In genomic region chr10:115093286-115093775, GRCh38 we compare ENCODE assay signal across 9 cellular contexts. TPM values are rescaled to one million over a fixed set of nuclear protein-coding genes. Genes with fewer than 3 reads are reported as not detected.
A peak's percentile ranks its signal among the peaks of the same experiment; 100 is the strongest.
DNase-seq lines count a peak whose midpoint lies in the region; ATAC-seq and TF ChIP-seq lines count a peak whose summit lies in the region.
"Had no signal": no experiment of that assay in that cellular context is flagged by ENCODE, and none has a peak within 500 bp of the region (broad histone marks: within the 10 kb centered on the region; RNA-seq: fewer than 3 reads in every experiment).

Gene ATRNL1, plus strand, starts transcription at chr10:115093365. Its CDS starts 386 bp downstream, at chr10:115093751.

- peaks cover 40% of the 10 kb centered on the region for H3K27me3 ChIP-seq in IMR-90 (ENCODE audit: control insufficient read depth, insufficient read depth, low read length)
- peaks cover 45% of the 10 kb centered on the region for H3K27me3 ChIP-seq in osteoblast (ENCODE audit: insufficient read depth, low read length)

- no peaks in the 10 kb centered on the region for H3K79me1 ChIP-seq in IMR-90 (ENCODE audit: low read depth in 1 of 2, low read length in 2 of 2)

- no peak within 1 kb of the TSS for H2AK9ac ChIP-seq in IMR-90 (replicated peaks; ENCODE audit: low read depth, low read length, poor library complexity)

- H3K4me1 Mint-ChIP-seq in activated CD8-positive, alpha-beta T cell treated with anti-CD3 and anti-CD28 coated beads, Interleukin-2, amount 10 ng/mL, durations not matched to agents 7 days and 5 days (ENCODE audit: low read depth): peaks cover 7% of the 10 kb centered on the region

- no peak within 1 kb of the TSS for H3K27ac Mint-ChIP-seq in activated CD8-positive, alpha-beta T cell treated with anti-CD3 and anti-CD28 coated beads, Interleukin-2, amount 10 ng/mL, durations not matched to agents 7 days and 5 days

- no peak within 1 kb of the TSS for H3K18ac ChIP-seq in IMR-90 (ENCODE audit: low read depth, low read length)

- H3K9me3 Mint-ChIP-seq in activated CD8-positive, alpha-beta T cell treated with anti-CD3 and anti-CD28 coated beads, Interleukin-2, amount 10 ng/mL, durations not matched to agents 7 days and 5 days (ENCODE audit: insufficient read depth): no peaks in the 10 kb centered on the region

- H2BK120ac ChIP-seq in IMR-90 (ENCODE audit: low read depth, low read length): no peak within 1 kb of the TSS

- no peak within 1 kb of the TSS for H4K91ac ChIP-seq in IMR-90 (ENCODE audit: insufficient read depth, low read depth, low read length)

- BruUV-seq in IMR-90 (replicated peaks; lab: Mats Ljungman, UMichigan): no TSS peak
- BruUV-seq in OCI-LY7 (replicated peaks; lab: Mats Ljungman, UMichigan): no TSS peak

- no peak within 1 kb of the TSS for H3K23ac ChIP-seq in IMR-90 (ENCODE audit: low read depth, low read length)

- H3K4me3 ChIP-seq in IMR-90 (ENCODE audit: insufficient read depth, low read depth, low read length): peak within 1 kb of the TSS; percentile 64
- peak within 1 kb of the TSS; percentile 66 for H3K4me3 ChIP-seq in osteoblast (ENCODE audit: insufficient read depth, low read length)
- no peak within 1 kb of the TSS for H3K4me3 ChIP-seq in OCI-LY7 (ENCODE audit: low read depth, low read length, poor library complexity, severe bottlenecking)

- H3K79me2 ChIP-seq in osteoblast (ENCODE audit: insufficient read depth, low read length): no peaks in the 10 kb centered on the region
- no peaks in the 10 kb centered on the region for H3K79me2 ChIP-seq in OCI-LY7 (ENCODE audit: insufficient read depth, low read depth, low read length)

- H3K4me2 ChIP-seq in IMR-90 (ENCODE audit: low read depth, low read length) (peak within 1 kb of the TSS; percentile 98), osteoblast (ENCODE audit: insufficient read depth, low read length) (peak within 1 kb of the TSS; percentile 80), OCI-LY7 (ENCODE audit: low read length) (no peak within 1 kb of the TSS)

- WGBS in IMR-90 (ENCODE audit: extremely low coverage in 2 of 2, insufficient read length in 1 of 2), 2 experiments: 0% methylated on average over 2 of the region's 70 CpGs; no CpG with 5 or more reads in 1 of the 2 experiments

- H2AK5ac ChIP-seq in IMR-90 (ENCODE audit: low read depth, low read length): no peak within 1 kb of the TSS

- H3K36me3 ChIP-seq in IMR-90 (ENCODE audit: control insufficient read depth, insufficient read depth, low read length) (no peaks in the 10 kb centered on the region), osteoblast (ENCODE audit: insufficient read depth, low read length) (no peaks in the 10 kb centered on the region), OCI-LY7 (ENCODE audit: insufficient read depth, low read length) (no peaks in the 10 kb centered on the region)

- H2AFZ ChIP-seq in IMR-90 (replicated peaks; ENCODE audit: low read length, poor library complexity) (peak within 1 kb of the TSS; percentile 93), osteoblast (ENCODE audit: low read length) (peak within 1 kb of the TSS; percentile 76), OCI-LY7 (ENCODE audit: low read length) (no peak within 1 kb of the TSS)

- TF ChIP-seq CTCF in IMR-90 (conservative IDR thresholded peaks at IDR 0.05; ENCODE audit: low read depth, low read length) (no peak), osteoblast (IDR thresholded peaks at IDR 0.05; ENCODE audit: extremely low read depth, low read depth, low read length) (no peak), OCI-LY7 (conservative IDR thresholded peaks at IDR 0.05; ENCODE audit: low read length) (no peak)

- no peak within 1 kb of the TSS for H2BK5ac ChIP-seq in IMR-90 (ENCODE audit: low read depth, low read length, poor library complexity, severe bottlenecking)

- H3K9ac ChIP-seq in IMR-90 (ENCODE audit: low read depth, low read length): no peak within 1 kb of the TSS

- H3K9me2 ChIP-seq in OCI-LY7 (ENCODE audit: insufficient read depth, low read length): no peaks in the 10 kb centered on the region

- no peak within 1 kb of the TSS for H4K8ac ChIP-seq in IMR-90 (ENCODE audit: low read depth in 2 of 2, low read length in 2 of 2)

- H3K4me3 Mint-ChIP-seq in activated CD8-positive, alpha-beta T cell treated with anti-CD3 and anti-CD28 coated beads, Interleukin-2, amount 10 ng/mL, durations not matched to agents 7 days and 5 days: peak within 1 kb of the TSS; percentile 61

- in situ Hi-C loops in IMR-90 (cut with MboI; ENCODE audit: low sequenced_read_pairs): no loop called here

- ATAC-seq in GM21723 (IDR thresholded peaks at IDR 0.05; ENCODE audit: unreplicated experiment) (peak; percentile 74), IMR-90 (ENCODE audit: low read depth) (peak; percentile 69)
- peak; percentile 82 for ATAC-seq in activated CD8-positive, alpha-beta T cell treated with anti-CD3 and anti-CD28 coated beads, Interleukin-2, amount 10 ng/mL, durations not matched to agents 7 days and 5 days

- intact Hi-C loops in IMR-90 (cut with micrococcal nuclease) (loop anchor here (2.0 to 5.0 kb wide), 2 partner anchors 156 to 217 kb away; partner anchors contain the start of gene TRUB1), OCI-LY7 (cut with micrococcal nuclease; ENCODE audit: unreplicated experiment) (no loop called here)

- no peak for TF ChIP-seq POLR2A in IMR-90 (IDR thresholded peaks at IDR 0.05; ENCODE audit: low read depth, low read length)

- H3K4ac ChIP-seq in IMR-90 (ENCODE audit: low read depth, low read length): no peak within 1 kb of the TSS

- no peaks in the 10 kb centered on the region for H3K36me3 Mint-ChIP-seq in activated CD8-positive, alpha-beta T cell treated with anti-CD3 and anti-CD28 coated beads, Interleukin-2, amount 10 ng/mL, durations not matched to agents 7 days and 5 days (ENCODE audit: low read depth)

- no peak for TF ChIP-seq RAD21 in IMR-90 (IDR thresholded peaks at IDR 0.05; ENCODE audit: low read length)

- POLR2A ChIA-PET in IMR-90 (lab: Charles Lee; ENCODE audit: unreplicated experiment) (no interaction called here), OCI-LY7 (lab: Charles Lee) (no interaction called here)
- POLR2A ChIA-PET in activated CD8-positive, alpha-beta T cell treated with anti-CD3 and anti-CD28 coated beads, Interleukin-2, amount 10 ng/mL, durations not matched to agents 7 days and 5 days (lab: Charles Lee): no interaction called here

- H2BK15ac ChIP-seq in IMR-90 (ENCODE audit: low read depth, low read length): no peak within 1 kb of the TSS

- H3K9me1 ChIP-seq in IMR-90 (ENCODE audit: insufficient read depth, low read length): no peaks in the 10 kb centered on the region

- CTCF ChIA-PET in IMR-90 (lab: Yijun Ruan, JAX): interaction anchor here (1.1 kb wide), 1 partner anchor 9 kb away, joined by 6 read pairs; no protein-coding TSS in a partner anchor
- CTCF ChIA-PET in activated CD8-positive, alpha-beta T cell treated with anti-CD3 and anti-CD28 coated beads, Interleukin-2, amount 10 ng/mL, durations not matched to agents 7 days and 5 days (lab: Charles Lee): no interaction called here
- CTCF ChIA-PET in OCI-LY7 (lab: Charles Lee; ENCODE audit: unreplicated experiment): no interaction called here

- no peak within 1 kb of the TSS for H3K56ac ChIP-seq in IMR-90 (ENCODE audit: extremely low read depth, insufficient read depth, low read length)

- no peaks in the 10 kb centered on the region for H3K9me3 ChIP-seq in IMR-90 (ENCODE audit: control insufficient read depth, insufficient read depth, low read length)
- H3K9me3 ChIP-seq in osteoblast (ENCODE audit: low read depth, low read length): no peaks in the 10 kb centered on the region
- no peaks in the 10 kb centered on the region for H3K9me3 ChIP-seq in OCI-LY7 (ENCODE audit: low read length)

- peaks cover 45% of the 10 kb centered on the region for H3K27me3 Mint-ChIP-seq in activated CD8-positive, alpha-beta T cell treated with anti-CD3 and anti-CD28 coated beads, Interleukin-2, amount 10 ng/mL, durations not matched to agents 7 days and 5 days (ENCODE audit: low read depth)

- H4K20me1 ChIP-seq in IMR-90 (ENCODE audit: insufficient read depth, low read length): no peaks in the 10 kb centered on the region
- H4K20me1 ChIP-seq in osteoblast (ENCODE audit: insufficient read depth, low read length): no peaks in the 10 kb centered on the region
- no peaks in the 10 kb centered on the region for H4K20me1 ChIP-seq in OCI-LY7 (ENCODE audit: insufficient read depth, low read length)

- peak; percentile 58 for DNase-seq in NCI-H1436 (lab: John Stamatoyannopoulos, UW)
- no peak for DNase-seq in NCI-H1436 treated with DMSO at 0.1 percent for 48 hours (lab: John Stamatoyannopoulos, UW)
- no peak for DNase-seq in IMR-90
- DNase-seq in activated CD8-positive, alpha-beta T cell treated with anti-CD3 and anti-CD28 coated beads, Interleukin-2, amount 10 ng/mL, durations not matched to agents 7 days and 5 days: no peak
- peak; percentile 66 for DNase-seq in glomerular visceral epithelial cell (ENCODE audit: extremely low spot score)
- peak; percentile 90 for DNase-seq in osteoblast (ENCODE audit: insufficient read length, low spot score, missing footprints)
- DNase-seq in OCI-LY7 (ENCODE audit: low spot score): no peak

- H2BK20ac ChIP-seq in IMR-90 (ENCODE audit: low read depth, low read length): no peak within 1 kb of the TSS

- H3K14ac ChIP-seq in IMR-90 (replicated peaks; ENCODE audit: low read depth, low read length): no peak within 1 kb of the TSS

- no peak within 1 kb of the TSS for H4K5ac ChIP-seq in IMR-90 (ENCODE audit: low read depth, low read length)

- H3K4me1 ChIP-seq in IMR-90 (ENCODE audit: control insufficient read depth, insufficient read depth, low read length) (no peaks in the 10 kb centered on the region), osteoblast (ENCODE audit: insufficient read depth, low read length) (no peaks in the 10 kb centered on the region), OCI-LY7 (ENCODE audit: insufficient read depth, low read length, poor library complexity, severe bottlenecking) (no peaks in the 10 kb centered on the region)

- dilution Hi-C loops in IMR-90 (cut with HindIII; ENCODE audit: low sequenced_read_pairs, unreplicated experiment): no loop called here

- H3K27ac ChIP-seq in IMR-90 (ENCODE audit: insufficient read depth, low read length): no peak within 1 kb of the TSS
- H3K27ac ChIP-seq in osteoblast (ENCODE audit: low read depth, low read length): no peak within 1 kb of the TSS
- no peak within 1 kb of the TSS for H3K27ac ChIP-seq in OCI-LY7 (ENCODE audit: low read depth, low read length, poor library complexity, severe bottlenecking)
- H3K27ac ChIP-seq: C4-2B had no signal

TF ChIP-seq in IMR-90, 13 proteins besides CTCF, POLR2A, EP300 and RAD21 (continues in another document):
- TF ChIP-seq RCOR1 (IDR thresholded peaks at IDR 0.05; ENCODE audit: insufficient replicate concordance, low read length): no peak
- no peak for TF ChIP-seq RFX5 (IDR thresholded peaks at IDR 0.05; ENCODE audit: low read depth, low read length)

RNA-seq across cellular contexts. Expression of gene ATRNL1, which starts in this region (rescaled TPM):
- total RNA-seq in IMR-90 (2012; rRNA removed): 0.18 and 0.56 TPM in 2 replicates
- polyA plus RNA-seq in IMR-90 (2012; rRNA removed): 0.13 and 0.19 TPM in 2 replicates
- 0.03 and 0.13 TPM in 2 replicates for polyA plus RNA-seq in IMR-90 (2012; cell fraction: cytosol; rRNA removed)
- polyA plus RNA-seq in IMR-90 (2012; cell fraction: nucleus; rRNA removed; ENCODE audit: low replicate concordance): not detected in 2 replicates
- total RNA-seq in activated CD8-positive, alpha-beta T cell treated with anti-CD3 and anti-CD28 coated beads, Interleukin-2, amount 10 ng/mL, durations not matched to agents 7 days and 5 days: not detected
- 1.2 and 1.4 TPM in 2 replicates for total RNA-seq in osteoblast
- not detected in 2 replicates for total RNA-seq in OCI-LY7 (2014; rRNA removed; shearing (Covaris generic))
- total RNA-seq in OCI-LY7 (2022): not detected in 2 replicates

Comparison
In these comparisons a context has a peak if more than half of its experiments do, and no peak if none do; other contexts are left out.
1. DNase-seq: peak in NCI-H1436 (single experiment), glomerular visceral epithelial cell (single experiment) and osteoblast (single experiment); none in NCI-H1436 treated with DMSO at 0.1 percent for 48 hours (single experiment), IMR-90 (single experiment), activated CD8-positive, alpha-beta T cell treated with anti-CD3 and anti-CD28 coated beads, Interleukin-2, amount 10 ng/mL, durations not matched to agents 7 days and 5 days (single experiment) and OCI-LY7 (single experiment).
2. Peak in ATAC-seq, H3K4me3 ChIP-seq and H3K4me2 ChIP-seq in IMR-90; RNA of the gene not detected or under 1 TPM.
3. Peak in ATAC-seq in activated CD8-positive, alpha-beta T cell treated with anti-CD3 and anti-CD28 coated beads, Interleukin-2, amount 10 ng/mL, durations not matched to agents 7 days and 5 days; RNA of the gene not detected or under 1 TPM.
4. Peak in every context shown above with its lines, with median percentiles within 50 percentile points of each other: ATAC-seq.